ENCODE assay signal across 12 cellular contexts in the genomic region with DNA sequence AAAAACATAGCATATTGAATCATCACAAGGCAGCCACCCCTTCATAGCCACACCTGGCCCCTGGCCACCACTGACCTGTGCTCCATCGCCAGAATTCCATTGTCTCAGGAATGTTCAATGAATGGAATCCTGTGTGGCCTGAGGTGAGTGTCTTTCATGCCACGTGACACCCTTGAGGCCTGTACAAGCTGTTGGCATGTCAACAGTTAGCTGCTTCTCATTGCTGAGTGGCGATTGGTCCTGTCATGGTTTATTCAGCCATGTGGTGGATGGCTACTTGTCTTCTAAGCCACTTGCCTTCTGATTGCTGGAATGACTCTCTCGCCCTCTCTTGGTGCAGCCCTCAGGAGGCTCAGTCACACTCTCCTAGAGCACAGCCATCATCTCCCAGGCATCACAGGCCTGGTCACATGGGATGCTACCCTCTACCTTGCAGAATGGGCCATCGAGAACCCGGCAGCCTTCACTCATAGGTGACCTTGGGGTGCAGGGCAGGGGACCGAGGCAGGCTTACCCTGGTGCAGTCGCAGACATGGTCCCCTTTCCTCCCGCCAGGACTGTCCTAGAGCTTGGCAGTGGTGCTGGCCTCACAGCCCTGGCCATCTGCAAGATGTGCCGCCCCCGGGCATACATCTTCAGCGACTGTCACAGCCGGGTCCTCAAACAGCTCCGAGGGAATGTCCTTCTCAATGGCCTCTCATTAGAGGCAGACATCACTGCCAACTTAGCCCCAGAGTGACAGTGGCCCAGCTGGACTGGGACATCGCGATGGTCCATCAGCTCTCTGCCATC. TPM values are rescaled to one million over a fixed set of nuclear protein-coding genes. Genes with fewer than 3 reads are reported as not detected.
DNase-seq lines count a peak whose midpoint lies in the region; ATAC-seq and TF ChIP-seq lines count a peak whose summit lies in the region.
"Not testable (repeated sequence)": the region's sequence is repeated elsewhere in the genome, so short reads cannot be mapped to it uniquely, and the experiment has no call there.
"Had no signal": no experiment of that assay in that cellular context is flagged by ENCODE, and none has a peak within 500 bp of the region (broad histone marks: within the 10 kb centered on the region; RNA-seq: fewer than 3 reads in every experiment).

No MANE protein-coding gene starts in this region.

- not testable (repeated sequence) for H3K4me1 ChIP-seq in left lung

- not testable (repeated sequence) for H3K4me3 ChIP-seq in left lung

- not testable (repeated sequence) for H3K27me3 ChIP-seq in left lung

- H3K27ac ChIP-seq in epithelial cell of prostate = peak overlapping the region; percentile 18
- H3K27ac ChIP-seq in left lung = not testable (repeated sequence)

- not testable (repeated sequence) for ATAC-seq in left lung

- H3K9me3 ChIP-seq in left lung = not testable (repeated sequence)

- not testable (repeated sequence) for TF ChIP-seq CTCF in left lung (IDR thresholded peaks at IDR 0.05)

- not testable (repeated sequence) for H3K36me3 ChIP-seq in left lung

- intact Hi-C loops in left lung (cut with DNase I); posterior vena cava (cut with DNase I): not testable (repeated sequence)

- DNase-seq in A172 (ENCODE audit: low spot score) (peak; percentile 83), EL (peak; percentile 58), HS-5 (ENCODE audit: low read depth) (peak; percentile 55), NCI-H226 (peak; percentile 70), amniotic epithelial cell (ENCODE audit: low read depth) (peak; percentile 22), left lung (peak; percentile 57 to 67), posterior vena cava (ENCODE audit: low spot score) (peak; percentile 58)
- DNase-seq in epithelial cell of prostate (ENCODE audit: low read depth, low spot score) = not testable (repeated sequence)

RNA-seq across cellular contexts. Expression of a gene that starts 45.5 kb away (rescaled TPM):
- total RNA-seq in A172 (2014; rRNA removed; shearing (Covaris generic)) = not detected in 2 replicates
- total RNA-seq in left lung = under 1 TPM; 0.29 to 0.71 TPM
- not detected for total RNA-seq in posterior vena cava
- total RNA-seq: CD8-positive, alpha-beta memory T cell; G401; H9; OCI-LY7 had no signal
